9 cellular contexts compared by ENCODE assay signal in genomic region chr4:133154725-133155124, GRCh38. TPM values are rescaled to one million over a fixed set of nuclear protein-coding genes. Genes with fewer than 3 reads are reported as not detected.
DNase-seq lines count a peak whose midpoint lies in the region; ATAC-seq, FAIRE-seq and TF ChIP-seq lines count a peak whose summit lies in the region.
"Had no signal": no experiment of that assay in that cellular context is flagged by ENCODE, and none has a peak within 500 bp of the region (broad histone marks: within the 10 kb centered on the region; RNA-seq: fewer than 3 reads in every experiment).

No MANE protein-coding gene starts in this region.

- peaks cover 0 to 36% (median 33%) of the 10 kb centered on the region in 4 donors for H3K4me1 ChIP-seq in sigmoid colon

- intact Hi-C loops in sigmoid colon (cut with DNase I), result no loop called here

- no peak overlapping the region for H3K4me3 ChIP-seq in sigmoid colon
- H3K4me3 ChIP-seq: skin epidermis had no signal

- TF ChIP-seq POLR2A in sigmoid colon (IDR thresholded peaks at IDR 0.05), result no peak

- peak in 3 of 4 experiments; percentile 10 to 40 (median 19) for TF ChIP-seq CTCF in sigmoid colon (IDR thresholded peaks at IDR 0.05)

- DNase-seq in DMS 273 (lab: John Stamatoyannopoulos, UW; ENCODE audit: unreplicated experiment) (peak; percentile 24), DMS 273 treated with DMSO at 0.1 percent for 48 hours (lab: John Stamatoyannopoulos, UW) (no peak), NCI-H748 treated with DMSO at 0.1 percent for 48 hours (lab: John Stamatoyannopoulos, UW) (peak; percentile 6), sigmoid colon (no peak), T-helper 2 cell (no peak), NCI-H2029 (lab: John Stamatoyannopoulos, UW) (no peak)

- no peak for ATAC-seq in GM18511 (IDR thresholded peaks at IDR 0.05; ENCODE audit: unreplicated experiment)

- H3K27ac ChIP-seq in sigmoid colon, result no peak overlapping the region
- H3K27ac ChIP-seq: skin epidermis had no signal

- FAIRE-seq in endometrium (lab: Jason Lieb, UNC), result peak; percentile 84

- peaks cover 16 to 43% (median 21%) of the 10 kb centered on the region in 3 donors for H3K27me3 ChIP-seq in sigmoid colon

- no peaks in the 10 kb centered on the region for H3K36me3 ChIP-seq in sigmoid colon

- no peaks in the 10 kb centered on the region for H3K9me3 ChIP-seq in sigmoid colon

- no peak for TF ChIP-seq EP300 in sigmoid colon (IDR thresholded peaks at IDR 0.05)

- 19 to 30% methylated on average over 4 of the region's 4 CpGs for WGBS in sigmoid colon, 2 donors

RNA-seq across cellular contexts. Expression of gene PCDH10, which starts 5.6 kb away (rescaled TPM):
- 1 to 10 TPM in 3 of 4 donors, under 1 TPM in 1; 0.49 to 1.9 (median 1.4) TPM for total RNA-seq in sigmoid colon
- polyA plus RNA-seq in sigmoid colon, result under 1 TPM in 2 of 3 donors, not detected in 1; under 0.01 to 0.34 TPM

Comparison
In these comparisons a context has a peak if more than half of its experiments do, and no peak if none do; other contexts are left out.
1. DNase-seq: peak in DMS 273 (single experiment) and NCI-H748 treated with DMSO at 0.1 percent for 48 hours (single experiment); none in DMS 273 treated with DMSO at 0.1 percent for 48 hours (single experiment), sigmoid colon (single experiment), T-helper 2 cell (0 of 5) and NCI-H2029 (single experiment).